ENCODE assay signal across 14 cellular contexts in the genomic region with DNA sequence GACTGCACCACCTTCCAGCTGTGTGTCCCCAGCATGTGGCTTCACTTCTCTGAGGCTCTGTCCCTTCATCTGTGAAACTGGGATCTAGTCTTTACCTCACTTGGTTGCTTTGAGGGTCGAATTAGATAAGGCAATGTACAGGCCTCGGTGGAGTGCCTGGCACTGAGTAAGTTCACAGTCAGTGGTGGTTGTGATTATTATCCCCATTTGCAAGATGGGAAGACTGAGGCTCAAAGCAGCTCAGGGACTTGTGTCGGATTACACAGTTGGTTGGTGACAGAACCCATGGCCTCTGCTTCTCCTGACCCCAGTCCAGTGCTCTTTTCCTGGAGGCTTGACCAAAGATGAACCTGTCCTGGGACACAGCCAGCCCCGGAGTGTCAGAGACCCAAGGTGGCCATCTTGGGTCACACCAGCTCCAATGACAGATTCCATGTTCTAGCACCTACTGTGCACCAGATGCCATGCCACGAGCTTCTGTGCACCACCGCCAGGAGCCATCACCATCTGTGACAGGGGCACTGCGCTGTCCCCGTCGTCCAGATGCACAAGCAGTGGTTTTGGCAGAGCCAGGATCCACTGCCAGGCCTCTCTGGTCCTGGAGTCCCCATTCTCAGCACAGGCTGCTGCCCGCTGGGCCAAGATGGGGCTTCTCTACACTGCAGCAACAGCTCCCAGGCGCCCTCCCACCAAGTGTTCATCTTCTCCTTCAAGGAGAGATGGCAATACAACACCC.
DNase-seq lines count a peak whose midpoint lies in the region; ATAC-seq and TF ChIP-seq lines count a peak whose summit lies in the region.
"Had no signal": no experiment of that assay in that cellular context is flagged by ENCODE, and none has a peak within 500 bp of the region (broad histone marks: within the 10 kb centered on the region; RNA-seq: fewer than 3 reads in every experiment).

No MANE protein-coding gene starts in this region.

- no peaks in the 10 kb centered on the region for H4K20me1 ChIP-seq in HCT116 (ENCODE audit: insufficient read depth)

- POLR2A ChIA-PET in HCT116 (lab: Charles Lee), result no interaction called here

- H3K9me3 Mint-ChIP-seq in brain, result peaks cover 0 to 7% (median 2%) of the 10 kb centered on the region in 5 experiments
- H3K9me3 Mint-ChIP-seq in nephron, result no peaks in the 10 kb centered on the region
- H3K9me3 Mint-ChIP-seq: activated CD4-positive, alpha-beta memory T cell treated with anti-CD3 and anti-CD28 coated beads for 36 hours; activated naive CD4-positive, alpha-beta T cell treated with anti-CD3 and anti-CD28 coated beads for 36 hours; neural crest cell had no signal

- intact Hi-C loops in HCT116 (cut with micrococcal nuclease), result no loop called here
- intact Hi-C loops in thyroid gland (cut with DNase I), result no loop called here

- H2AFZ ChIP-seq in HCT116 (ENCODE audit: low read depth, low read length, poor library complexity, severe bottlenecking), result no peak overlapping the region

- 93 to 95% methylated on average over 6 to 11 of the region's 11 CpGs for WGBS in thyroid gland, 2 donors

- TF ChIP-seq CTCF in HCT116 (IDR thresholded peaks at IDR 0.05 in 2 of 3, conservative IDR thresholded peaks at IDR 0.05 in 1 of 3; ENCODE audit: borderline replicate concordance in 1 of 3, insufficient read depth in 1 of 3, low read depth in 2 of 3, low read length in 2 of 3), result no peak
- no peak for TF ChIP-seq CTCF in brain (conservative IDR thresholded peaks at IDR 0.05)
- no peak for TF ChIP-seq CTCF in nephron (IDR thresholded peaks at IDR 0.05; ENCODE audit: unreplicated experiment in 3 of 3)
- no peak for TF ChIP-seq CTCF in thyroid gland (IDR thresholded peaks at IDR 0.05)

- H3K4me1 Mint-ChIP-seq in brain, result peaks cover 64% of the 10 kb centered on the region
- peaks cover 49% of the 10 kb centered on the region for H3K4me1 Mint-ChIP-seq in nephron

- RAD21 ChIA-PET in HCT116 (lab: Charles Lee; ENCODE audit: low non-redundant PET in 1 of 2, low total read pairs in 2 of 2, uncharacterized antibody in 2 of 2, unreplicated experiment in 2 of 2), result no interaction called here

- H3K27me3 Mint-ChIP-seq in brain (no peaks in the 10 kb centered on the region), nephron (ENCODE audit: low read depth) (peaks cover 1% of the 10 kb centered on the region)

- TF ChIP-seq POLR2A in HCT116 (IDR thresholded peaks at IDR 0.05; ENCODE audit: borderline replicate concordance, extremely low read depth, insufficient read depth, insufficient read length), result no peak
- TF ChIP-seq POLR2A in thyroid gland (IDR thresholded peaks at IDR 0.05), result no peak

- H3K27ac ChIP-seq in HCT116 (ENCODE audit: low read depth, low read length) (peak overlapping the region; percentile 25; the same call in 1 of the 2 replicates), thyroid gland (peak overlapping the region in 2 of 3 donors; percentile 99)

- DNase-seq in HCT116 (ENCODE audit: low read depth, low spot score), result no peak
- DNase-seq in thyroid gland, result peak in 1 of 2 donors; percentile 4
- DNase-seq in stimulated activated CD4-positive, alpha-beta T cell treated with anti-CD3 and anti-CD28 coated beads, Interleukin-4, amount 100 ng/mL, for 24 hours, result no peak
- DNase-seq in activated naive CD4-positive, alpha-beta T cell treated with anti-CD3 and anti-CD28 coated beads, Interleukin-2, amount 50 U/mL, for 16 hours, result no peak
- no peak for DNase-seq in GM03348 (ENCODE audit: low spot score)
- DNase-seq: activated CD4-positive, alpha-beta memory T cell treated with anti-CD3 and anti-CD28 coated beads for 36 hours; activated naive CD4-positive, alpha-beta T cell treated with anti-CD3 and anti-CD28 coated beads for 36 hours; activated T-cell treated with anti-CD3 and anti-CD28 coated beads, Interleukin-2, amount 50 U/mL, for 1 hour; stimulated activated naive CD8-positive, alpha-beta T cell treated with anti-CD3 and anti-CD28 coated beads, Interleukin-15, Interleukin-2, amounts not matched to agents 100 U/mL and 50 U/mL, for 24 hours had no signal

- H3K4me2 ChIP-seq in HCT116 (ENCODE audit: low read length), result no peak overlapping the region

- H3K36me3 Mint-ChIP-seq in brain (no peaks in the 10 kb centered on the region), nephron (ENCODE audit: low read depth) (no peaks in the 10 kb centered on the region)
- H3K36me3 Mint-ChIP-seq: activated CD4-positive, alpha-beta memory T cell treated with anti-CD3 and anti-CD28 coated beads for 36 hours had no signal

- CTCF ChIA-PET in HCT116 (lab: Charles Lee), result no interaction called here

- H3K36me3 ChIP-seq in HCT116 (ENCODE audit: control insufficient read depth in 1 of 2, insufficient read depth in 2 of 2, low read length in 2 of 2), result no peaks in the 10 kb centered on the region
- H3K36me3 ChIP-seq in thyroid gland, result no peaks in the 10 kb centered on the region
- H3K36me3 ChIP-seq: right atrium auricular region, vagina had no signal

- no peak overlapping the region for H3K9ac ChIP-seq in HCT116 (ENCODE audit: low read length)

- no peak for ATAC-seq in HCT116
- ATAC-seq: stimulated activated naive CD8-positive, alpha-beta T cell treated with anti-CD3 and anti-CD28 coated beads, Interleukin-15, Interleukin-2, amounts not matched to agents 100 U/mL and 50 U/mL, for 24 hours had no signal

- H3K79me2 ChIP-seq in HCT116 (ENCODE audit: insufficient read depth, low read length), result no peaks in the 10 kb centered on the region

- no peak for TF ChIP-seq RAD21 in HCT116 (IDR thresholded peaks at IDR 0.05; ENCODE audit: low read depth)

- no peak overlapping the region for H3K4me3 Mint-ChIP-seq in brain
- no peak overlapping the region for H3K4me3 Mint-ChIP-seq in nephron
- H3K4me3 Mint-ChIP-seq: activated CD4-positive, alpha-beta memory T cell treated with anti-CD3 and anti-CD28 coated beads for 36 hours; activated naive CD4-positive, alpha-beta T cell treated with anti-CD3 and anti-CD28 coated beads for 36 hours had no signal

- H3K9me2 ChIP-seq in HCT116 (ENCODE audit: insufficient read depth), result no peaks in the 10 kb centered on the region

- H3K27me3 ChIP-seq in HCT116 (ENCODE audit: insufficient read depth, low read length) (no peaks in the 10 kb centered on the region), thyroid gland (no peaks in the 10 kb centered on the region)
- H3K27me3 ChIP-seq: right atrium auricular region, vagina had no signal

- no TSS peak for BruUV-seq in HCT116 (replicated peaks; lab: Mats Ljungman, UMichigan)

- H3K4me3 ChIP-seq in HCT116 (replicated peaks in 1 of 2; ENCODE audit: low read depth in 1 of 2, low read length in 2 of 2) (no peak overlapping the region), thyroid gland (replicated peaks in 1 of 3) (no peak overlapping the region)
- H3K4me3 ChIP-seq: right atrium auricular region, vagina had no signal

- no peaks in the 10 kb centered on the region for H3K9me3 ChIP-seq in HCT116 (ENCODE audit: control insufficient read depth in 1 of 2, insufficient read depth in 1 of 2, low read depth in 1 of 2, low read length in 2 of 2)
- no peaks in the 10 kb centered on the region for H3K9me3 ChIP-seq in thyroid gland
- H3K9me3 ChIP-seq: right atrium auricular region, vagina had no signal

- peaks cover 26 to 31% of the 10 kb centered on the region in 2 experiments for H3K4me1 ChIP-seq in HCT116 (ENCODE audit: control insufficient read depth in 1 of 2, insufficient read depth in 2 of 2, low read length in 2 of 2)
- H3K4me1 ChIP-seq in thyroid gland, result peaks cover 23 to 55% of the 10 kb centered on the region in 2 donors

- peak overlapping the region; percentile 60 to 100 (median 99) for H3K27ac Mint-ChIP-seq in brain
- H3K27ac Mint-ChIP-seq in nephron, result peak overlapping the region; percentile 100
- H3K27ac Mint-ChIP-seq: activated CD4-positive, alpha-beta memory T cell treated with anti-CD3 and anti-CD28 coated beads for 36 hours; activated naive CD4-positive, alpha-beta T cell treated with anti-CD3 and anti-CD28 coated beads for 36 hours had no signal

TF ChIP-seq in HCT116, 20 proteins besides CTCF, POLR2A, EP300 and RAD21:
- TF ChIP-seq, protein P1, sequence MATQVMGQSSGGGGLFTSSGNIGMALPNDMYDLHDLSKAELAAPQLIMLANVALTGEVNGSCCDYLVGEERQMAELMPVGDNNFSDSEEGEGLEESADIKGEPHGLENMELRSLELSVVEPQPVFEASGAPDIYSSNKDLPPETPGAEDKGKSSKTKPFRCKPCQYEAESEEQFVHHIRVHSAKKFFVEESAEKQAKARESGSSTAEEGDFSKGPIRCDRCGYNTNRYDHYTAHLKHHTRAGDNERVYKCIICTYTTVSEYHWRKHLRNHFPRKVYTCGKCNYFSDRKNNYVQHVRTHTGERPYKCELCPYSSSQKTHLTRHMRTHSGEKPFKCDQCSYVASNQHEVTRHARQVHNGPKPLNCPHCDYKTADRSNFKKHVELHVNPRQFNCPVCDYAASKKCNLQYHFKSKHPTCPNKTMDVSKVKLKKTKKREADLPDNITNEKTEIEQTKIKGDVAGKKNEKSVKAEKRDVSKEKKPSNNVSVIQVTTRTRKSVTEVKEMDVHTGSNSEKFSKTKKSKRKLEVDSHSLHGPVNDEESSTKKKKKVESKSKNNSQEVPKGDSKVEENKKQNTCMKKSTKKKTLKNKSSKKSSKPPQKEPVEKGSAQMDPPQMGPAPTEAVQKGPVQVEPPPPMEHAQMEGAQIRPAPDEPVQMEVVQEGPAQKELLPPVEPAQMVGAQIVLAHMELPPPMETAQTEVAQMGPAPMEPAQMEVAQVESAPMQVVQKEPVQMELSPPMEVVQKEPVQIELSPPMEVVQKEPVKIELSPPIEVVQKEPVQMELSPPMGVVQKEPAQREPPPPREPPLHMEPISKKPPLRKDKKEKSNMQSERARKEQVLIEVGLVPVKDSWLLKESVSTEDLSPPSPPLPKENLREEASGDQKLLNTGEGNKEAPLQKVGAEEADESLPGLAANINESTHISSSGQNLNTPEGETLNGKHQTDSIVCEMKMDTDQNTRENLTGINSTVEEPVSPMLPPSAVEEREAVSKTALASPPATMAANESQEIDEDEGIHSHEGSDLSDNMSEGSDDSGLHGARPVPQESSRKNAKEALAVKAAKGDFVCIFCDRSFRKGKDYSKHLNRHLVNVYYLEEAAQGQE (IDR thresholded peaks at IDR 0.05; ENCODE audit: low read depth), result no peak
